Comparison of ENCODE assay signal across 1 cellular context in genomic region chr19:7738023-7738422, GRCh38.
A peak's percentile ranks its signal among the peaks of the same experiment; 100 is the strongest.
TF ChIP-seq lines count a peak whose summit lies in the region.

No MANE protein-coding gene starts in this region.

TF ChIP-seq in GM12878, 131 proteins besides CTCF, POLR2A, EP300 and RAD21:
- TF ChIP-seq EGR1 (IDR thresholded peaks at IDR 0.05; ENCODE audit: borderline replicate concordance in 1 of 2, low read depth in 2 of 2, low read length in 2 of 2) (no peak), NKRF (conservative IDR thresholded peaks at IDR 0.05) (no peak), TAF1 (IDR thresholded peaks at IDR 0.05; ENCODE audit: borderline replicate concordance, low read depth, low read length) (no peak), ZBED1 (IDR thresholded peaks at IDR 0.05; ENCODE audit: borderline replicate concordance) (no peak), BCL3 (IDR thresholded peaks at IDR 0.05; ENCODE audit: borderline replicate concordance, insufficient read depth, low read depth, low read length, poor library complexity, severe bottlenecking) (no peak), ETV6 (conservative IDR thresholded peaks at IDR 0.05 in 1 of 2, IDR thresholded peaks at IDR 0.05 in 1 of 2; ENCODE audit: borderline replicate concordance in 1 of 2, low read depth in 1 of 2) (no peak), ZBTB40 (IDR thresholded peaks at IDR 0.05; ENCODE audit: borderline replicate concordance) (no peak), MYB (IDR thresholded peaks at IDR 0.05; ENCODE audit: borderline replicate concordance, low read depth, low read length) (no peak), EED (IDR thresholded peaks at IDR 0.05; ENCODE audit: low read depth) (0 out of 2 replicates have a peak, but pooled peaks have one; percentile 37), MEF2A (IDR thresholded peaks at IDR 0.05; ENCODE audit: insufficient read depth, low read depth, low read length) (no peak), ZNF384 (IDR thresholded peaks at IDR 0.05; ENCODE audit: borderline replicate concordance, low read depth, low read length) (no peak), JUNB (IDR thresholded peaks at IDR 0.05) (peak; percentile 30; the same call in 1 of the 2 replicates), E2F8 (IDR thresholded peaks at IDR 0.05; ENCODE audit: low read depth, partially characterized antibody) (no peak), PRDM15 (CRISPR knock-in tag; IDR thresholded peaks at IDR 0.05) (no peak), WRNIP1 (IDR thresholded peaks at IDR 0.05; ENCODE audit: borderline replicate concordance, low read depth, low read length) (no peak), ZSCAN29 (IDR thresholded peaks at IDR 0.05) (no peak), MEF2B (IDR thresholded peaks at IDR 0.05; ENCODE audit: partially characterized antibody, poor library complexity, severe bottlenecking) (no peak), ZZZ3 (IDR thresholded peaks at IDR 0.05; ENCODE audit: control insufficient read depth, insufficient read length, low read depth) (no peak)
